ENCODE assay signal across 9 cellular contexts in the genomic region with DNA sequence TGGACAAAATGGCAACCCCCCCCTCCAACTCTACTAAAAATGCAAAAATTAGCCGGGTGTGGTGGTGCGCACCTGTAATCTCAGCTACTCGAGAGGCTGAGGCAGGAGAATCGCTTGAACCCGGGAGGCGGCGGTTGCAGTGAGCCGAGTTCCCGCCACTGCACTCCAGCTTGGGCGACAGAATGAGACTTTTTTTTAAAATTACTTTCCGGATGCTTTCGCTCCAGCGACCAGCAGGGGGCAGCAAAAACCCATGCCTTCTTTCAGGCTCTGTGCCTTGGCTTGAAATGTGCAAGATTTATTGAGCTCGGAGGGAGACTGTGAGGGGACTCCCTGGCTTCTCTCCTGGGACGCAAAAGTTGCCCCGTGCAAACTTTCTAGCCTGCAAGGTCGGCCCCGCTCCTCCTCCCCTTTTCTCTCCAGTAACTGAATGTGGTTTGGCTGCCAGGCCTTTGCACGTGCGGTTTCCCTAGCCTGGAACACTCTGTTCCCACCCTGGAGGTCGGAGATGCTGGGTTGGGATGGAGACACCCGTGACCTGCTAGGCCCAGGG.
A peak's percentile ranks its signal among the peaks of the same experiment; 100 is the strongest.
DNase-seq lines count a peak whose midpoint lies in the region; ATAC-seq, FAIRE-seq and TF ChIP-seq lines count a peak whose summit lies in the region.
"Had no signal": no experiment of that assay in that cellular context is flagged by ENCODE, and none has a peak within 500 bp of the region (broad histone marks: within the 10 kb centered on the region; RNA-seq: fewer than 3 reads in every experiment).

No MANE protein-coding gene starts in this region.

- no peaks in the 10 kb centered on the region for H3K4me1 ChIP-seq in kidney (ENCODE audit: control insufficient read depth in 1 of 2, insufficient read depth in 1 of 2, low read depth in 1 of 2, low read length in 2 of 2)

- no peak overlapping the region for H3K4me3 Mint-ChIP-seq in activated B cell treated with CpG ODN at 0.5 μM for 24 hours

- DNase-seq in NCI-H187 (lab: John Stamatoyannopoulos, UW) (peak; percentile 21 to 39), NCI-H187 treated with DMSO at 0.1 percent for 48 hours (lab: John Stamatoyannopoulos, UW) (no peak), NCI-H1694 treated with DMSO at 0.1 percent for 48 hours (lab: John Stamatoyannopoulos, UW) (peak; percentile 43), activated B cell treated with CpG ODN at 0.5 μM for 24 hours (peak; percentile 67), cardiac fibroblast (ENCODE audit: low read depth in 2 of 2) (peak; percentile 76), kidney (peak; percentile 86)
- peak; percentile 77 for DNase-seq in stimulated activated CD4-positive, alpha-beta T cell treated with anti-CD3 and anti-CD28 coated beads, Interleukin-1b, Interleukin-23, amount 100 ng/mL, for 48 hours

- peaks cover 21% of the 10 kb centered on the region for H3K27me3 Mint-ChIP-seq in activated B cell treated with CpG ODN at 0.5 μM for 24 hours

- H3K27ac Mint-ChIP-seq in activated B cell treated with CpG ODN at 0.5 μM for 24 hours = no peak overlapping the region

- no peak overlapping the region for H3K4me3 ChIP-seq in cardiac fibroblast (replicated peaks in 1 of 2; ENCODE audit: low read depth in 2 of 2, low read length in 2 of 2)
- no peak overlapping the region for H3K4me3 ChIP-seq in kidney (ENCODE audit: low read length in 2 of 2)
- H3K4me3 ChIP-seq: BLaER1 treated with 17β-estradiol and CSF1 and Interleukin-3, amounts not matched to agents 10 nM and 100 nM had no signal

- CTCF ChIA-PET in activated B cell treated with CpG ODN at 0.5 μM for 24 hours (lab: Charles Lee) = interaction anchor here (0.6 to 1.9 kb wide), 12 partner anchors 8 to 240 kb away, joined by 3 to 8 read pairs (median 4); partner anchors contain the start of gene SMIM44

- peaks cover 9% of the 10 kb centered on the region for H3K9me3 Mint-ChIP-seq in activated B cell treated with CpG ODN at 0.5 μM for 24 hours

- no peak overlapping the region for H3K27ac ChIP-seq in kidney (ENCODE audit: low read depth in 2 of 2, low read length in 2 of 2)
- H3K27ac ChIP-seq: BLaER1 treated with 17β-estradiol and CSF1 and Interleukin-3, amounts not matched to agents 10 nM and 100 nM had no signal

- intact Hi-C loops in activated B cell treated with CpG ODN at 0.5 μM for 24 hours (cut with micrococcal nuclease) = loop anchor here (1.0 kb wide), 2 partner anchors 168 to 180 kb away; no protein-coding TSS in a partner anchor
- intact Hi-C loops in kidney (cut with DNase I) = no loop called here

- H3K36me3 Mint-ChIP-seq in activated B cell treated with CpG ODN at 0.5 μM for 24 hours (ENCODE audit: low read depth) = no peaks in the 10 kb centered on the region

- POLR2A ChIA-PET in activated B cell treated with CpG ODN at 0.5 μM for 24 hours (lab: Charles Lee) = no interaction called here

- no peaks in the 10 kb centered on the region for H3K36me3 ChIP-seq in kidney (ENCODE audit: control insufficient read depth in 1 of 2, insufficient read depth in 2 of 2, low read length in 2 of 2)
- H3K36me3 ChIP-seq: BLaER1 treated with 17β-estradiol and CSF1 and Interleukin-3, amounts not matched to agents 10 nM and 100 nM had no signal

- H3K9ac ChIP-seq in kidney (ENCODE audit: low read length in 2 of 2) = no peak overlapping the region
- H3K9ac ChIP-seq: BLaER1 treated with 17β-estradiol and CSF1 and Interleukin-3, amounts not matched to agents 10 nM and 100 nM had no signal

- H3K9me3 ChIP-seq in kidney (ENCODE audit: control insufficient read depth in 1 of 2, low read length in 2 of 2) = peaks cover 0 to 5% of the 10 kb centered on the region in 2 donors

- no peak for FAIRE-seq in kidney (lab: Jason Lieb, UNC)

- TF ChIP-seq CTCF in activated B cell treated with CpG ODN at 0.5 μM for 24 hours (IDR thresholded peaks at IDR 0.05) (no peak), cardiac fibroblast (IDR thresholded peaks at IDR 0.05; ENCODE audit: low read depth, low read length) (peak; percentile 87), kidney (IDR thresholded peaks at IDR 0.05; ENCODE audit: borderline replicate concordance, extremely low read depth, insufficient read depth) (peak; percentile 89)

- ATAC-seq in activated B cell treated with CpG ODN at 0.5 μM for 24 hours (ENCODE audit: low read depth) = peak; percentile 79
- ATAC-seq in GM18868 (IDR thresholded peaks at IDR 0.05; ENCODE audit: unreplicated experiment) = no peak

- no peaks in the 10 kb centered on the region for H3K4me1 Mint-ChIP-seq in activated B cell treated with CpG ODN at 0.5 μM for 24 hours
